In the genomic region with DNA sequence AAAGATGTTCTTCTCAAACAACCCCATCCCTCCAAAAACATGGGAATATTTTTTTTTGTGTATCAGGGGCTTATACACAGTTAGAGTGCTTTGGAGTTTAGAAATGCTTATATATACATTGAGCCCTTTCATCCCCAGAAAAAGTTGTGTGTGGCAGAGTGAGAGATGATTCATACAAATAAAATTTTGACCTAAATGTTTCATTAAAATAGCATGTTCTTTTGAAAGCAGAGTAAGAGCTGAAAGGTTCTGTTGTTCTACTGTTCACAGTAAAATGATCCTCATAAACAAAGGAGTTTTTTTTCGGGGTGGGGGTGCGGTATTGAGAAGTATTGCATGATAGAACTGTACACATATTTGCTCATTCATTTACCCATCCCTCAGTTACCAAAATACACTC, we compare ENCODE assay signal across 21 cellular contexts.
DNase-seq lines count a peak whose midpoint lies in the region; ATAC-seq and TF ChIP-seq lines count a peak whose summit lies in the region.
"Had no signal": no experiment of that assay in that cellular context is flagged by ENCODE, and none has a peak within 500 bp of the region (broad histone marks: within the 10 kb centered on the region; RNA-seq: fewer than 3 reads in every experiment).

No MANE protein-coding gene starts in this region.

- WGBS in esophagus muscularis mucosa, result 86% methylated on average over 2 of the region's 2 CpGs

- no peak for TF ChIP-seq CTCF in RWPE2 (IDR thresholded peaks at IDR 0.05; ENCODE audit: poor library complexity, severe bottlenecking)
- TF ChIP-seq CTCF in choroid plexus epithelial cell (conservative IDR thresholded peaks at IDR 0.05; ENCODE audit: low read depth, low read length), result no peak
- TF ChIP-seq CTCF in esophagus muscularis mucosa (IDR thresholded peaks at IDR 0.05), result no peak

- no peak overlapping the region for H3K4me3 ChIP-seq in RWPE2 (ENCODE audit: severe bottlenecking)
- H3K4me3 ChIP-seq in choroid plexus epithelial cell (ENCODE audit: low read depth, low read length), result no peak overlapping the region
- H3K4me3 ChIP-seq in skeletal muscle cell (ENCODE audit: low read depth, low read length), result no peak overlapping the region
- no peak overlapping the region for H3K4me3 ChIP-seq in esophagus muscularis mucosa
- H3K4me3 ChIP-seq: A549; BLaER1 treated with 17β-estradiol and CSF1 and Interleukin-3, amounts not matched to agents 10 nM and 100 nM had no signal

- H3K36me3 ChIP-seq in RWPE2 (ENCODE audit: low read depth), result no peaks in the 10 kb centered on the region
- no peaks in the 10 kb centered on the region for H3K36me3 ChIP-seq in esophagus muscularis mucosa
- H3K36me3 ChIP-seq: BLaER1 treated with 17β-estradiol and CSF1 and Interleukin-3, amounts not matched to agents 10 nM and 100 nM had no signal

- DNase-seq in ELR (ENCODE audit: low read depth) (peak; percentile 68), RWPE2 (ENCODE audit: low spot score) (no peak), choroid plexus epithelial cell (ENCODE audit: low read depth) (peak; percentile 62), skeletal muscle cell (ENCODE audit: low read depth) (peak; percentile 31), esophagus muscularis mucosa (ENCODE audit: extremely low spot score) (no peak), sciatic nerve (ENCODE audit: low spot score) (no peak), SW 1271 (lab: John Stamatoyannopoulos, UW) (no peak)
- DNase-seq: CD8-positive, alpha-beta T cell; DMS79 treated with DMSO at 0.1 percent for 48 hours; H7; Kasumi-1; MM.1S; NCI-H1092; NCI-H1436 treated with DMSO at 0.1 percent for 48 hours; NCI-H2029; NCI-H2171 treated with DMSO at 0.1 percent for 48 hours; NCI-H446 treated with DMSO at 0.1 percent for 48 hours; NCI-H774; SHP77 treated with DMSO at 0.1 percent for 48 hours had no signal

- no peak for TF ChIP-seq POLR2A in esophagus muscularis mucosa (IDR thresholded peaks at IDR 0.05; ENCODE audit: low read depth)

- intact Hi-C loops in esophagus muscularis mucosa (cut with DNase I), result no loop called here
- intact Hi-C loops in sciatic nerve (cut with DNase I), result no loop called here

- H3K9me3 ChIP-seq in RWPE2 (ENCODE audit: severe bottlenecking), result no peaks in the 10 kb centered on the region
- H3K9me3 ChIP-seq in esophagus muscularis mucosa, result no peaks in the 10 kb centered on the region
- H3K9me3 ChIP-seq: A549; BLaER1 treated with 17β-estradiol and CSF1 and Interleukin-3, amounts not matched to agents 10 nM and 100 nM had no signal

- no peak overlapping the region for H3K27ac ChIP-seq in RWPE2 (ENCODE audit: poor library complexity, severe bottlenecking)
- H3K27ac ChIP-seq in esophagus muscularis mucosa (replicated peaks in 1 of 4), result no peak overlapping the region
- H3K27ac ChIP-seq: A549; BLaER1 treated with 17β-estradiol and CSF1 and Interleukin-3, amounts not matched to agents 10 nM and 100 nM had no signal

- peak; percentile 82 for ATAC-seq in RWPE2 (ENCODE audit: low read depth)
- ATAC-seq in sciatic nerve, result no peak
- ATAC-seq: A549; CD8-positive, alpha-beta T cell had no signal

- H3K27me3 ChIP-seq in RWPE2 (ENCODE audit: insufficient read depth, poor library complexity, severe bottlenecking), result no peaks in the 10 kb centered on the region
- H3K27me3 ChIP-seq in esophagus muscularis mucosa, result no peaks in the 10 kb centered on the region
- H3K27me3 ChIP-seq: BLaER1 treated with 17β-estradiol and CSF1 and Interleukin-3, amounts not matched to agents 10 nM and 100 nM had no signal

- TF ChIP-seq EP300 in esophagus muscularis mucosa (IDR thresholded peaks at IDR 0.05), result no peak

- H3K4me1 ChIP-seq in RWPE2 (ENCODE audit: insufficient read depth, poor library complexity, severe bottlenecking) (peaks cover 9% of the 10 kb centered on the region), esophagus muscularis mucosa (no peaks in the 10 kb centered on the region)

Comparison
In these comparisons a context has a peak if more than half of its experiments do, and no peak if none do; other contexts are left out.
1. DNase-seq: peak in ELR (single experiment), choroid plexus epithelial cell (single experiment) and skeletal muscle cell (single experiment); none in RWPE2 (single experiment), esophagus muscularis mucosa (single experiment), sciatic nerve (single experiment) and SW 1271 (0 of 2).